In genomic region chr5:151719228-151719861, GRCh38 we compare ENCODE assay signal across 1 cellular context.
TF ChIP-seq lines count a peak whose summit lies in the region.

No MANE protein-coding gene starts in this region.

TF ChIP-seq in H1, 55 proteins besides CTCF, POLR2A, EP300 and RAD21:
- no peak for TF ChIP-seq USF2 (IDR thresholded peaks at IDR 0.05; ENCODE audit: low read length)
- TF ChIP-seq KDM1A (IDR thresholded peaks at IDR 0.05; ENCODE audit: borderline replicate concordance, low read length) = 0 out of 2 replicates have a peak, but pooled peaks have one; percentile 27
